In the genomic region with DNA sequence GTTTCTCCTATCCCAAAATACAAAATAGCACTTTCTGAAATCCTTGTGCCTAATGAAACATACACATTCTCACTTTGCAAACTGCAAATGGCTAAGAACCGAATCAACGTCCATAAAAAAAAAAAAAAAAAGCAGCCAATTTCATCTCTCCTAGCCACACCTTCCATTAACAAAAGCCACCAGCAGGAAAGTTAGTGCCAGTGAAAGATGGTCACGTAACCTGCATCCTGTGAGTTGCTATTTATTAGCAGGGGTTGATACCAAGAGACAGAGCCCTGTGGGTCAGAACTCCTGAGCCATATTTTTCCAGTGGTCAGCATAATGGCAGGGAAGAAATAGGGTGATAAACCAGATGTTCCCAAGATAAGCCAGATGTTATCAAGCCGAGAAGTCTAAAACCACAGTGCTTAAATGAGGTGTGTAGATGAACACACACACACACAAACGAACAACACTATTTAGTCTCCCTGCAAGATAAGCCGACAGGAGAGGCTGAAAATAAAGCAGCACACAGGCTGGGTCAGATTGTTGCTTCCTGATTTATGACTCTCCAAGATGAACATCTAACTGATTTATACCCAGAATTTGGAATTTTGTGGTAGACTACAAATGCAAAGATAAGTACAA, we compare ENCODE assay signal across 20 cellular contexts. TPM values are rescaled to one million over a fixed set of nuclear protein-coding genes. Genes with fewer than 3 reads are reported as not detected.
A peak's percentile ranks its signal among the peaks of the same experiment; 100 is the strongest.
DNase-seq lines count a peak whose midpoint lies in the region; ATAC-seq and TF ChIP-seq lines count a peak whose summit lies in the region.
"Had no signal": no experiment of that assay in that cellular context is flagged by ENCODE, and none has a peak within 500 bp of the region (broad histone marks: within the 10 kb centered on the region; RNA-seq: fewer than 3 reads in every experiment).

No MANE protein-coding gene starts in this region.

- H2AK5ac ChIP-seq in mesenchymal stem cell (ENCODE audit: low read length, severe bottlenecking), result peak overlapping the region; percentile 62

- in situ Hi-C loops in mammary epithelial cell (cut with MboI; ENCODE audit: low sequenced_read_pairs in 2 of 2), result no loop called here

- DNase-seq in MCF 10A (ENCODE audit: unreplicated experiment), result no peak
- DNase-seq in mammary epithelial cell, result no peak
- DNase-seq in endothelial cell (ENCODE audit: low spot score), result no peak
- DNase-seq in mesenchymal stem cell, result peak; percentile 37
- no peak for DNase-seq in thyroid gland
- DNase-seq in stimulated activated CD4-positive, alpha-beta T cell treated with anti-CD3 and anti-CD28 coated beads, Interleukin-12 subunit alpha, Interleukin-12 subunit beta, amount 100 ng/mL, for 4 hours, result no peak
- no peak for DNase-seq in Ammon's horn (ENCODE audit: low spot score)
- DNase-seq: activated CD4-positive, alpha-beta T cell treated with anti-CD3 and anti-CD28 coated beads for 36 hours; activated naive CD8-positive, alpha-beta T cell treated with anti-CD3 and anti-CD28 coated beads, Interleukin-2, amount 10 ng/mL, durations not matched to agents 7 days and 5 days; erythroblast; lower lobe of right lung; naive thymus-derived CD8-positive, alpha-beta T cell; NCI-H1930; NCI-H510A; RPMI8226; stimulated activated CD4-positive, alpha-beta T cell treated with anti-CD3 and anti-CD28 coated beads, Interleukin-4, amount 100 ng/mL, for 1 hour had no signal

- CTCF ChIA-PET in MCF 10A (lab: Yijun Ruan, JAX), result no interaction called here
- CTCF ChIA-PET in mammary epithelial cell (lab: Charles Lee; ENCODE audit: low non-redundant PET), result no interaction called here

- H3K4me2 ChIP-seq in mammary epithelial cell (ENCODE audit: insufficient read depth, low read depth, low read length) (no peak overlapping the region), mesenchymal stem cell (ENCODE audit: low read length, poor library complexity, severe bottlenecking) (no peak overlapping the region)

- no peak for TF ChIP-seq CTCF in MCF 10A (IDR thresholded peaks at IDR 0.05; ENCODE audit: unreplicated experiment)
- TF ChIP-seq CTCF in mammary epithelial cell (conservative IDR thresholded peaks at IDR 0.05 in 1 of 2, IDR thresholded peaks at IDR 0.05 in 1 of 2; ENCODE audit: extremely low read depth in 1 of 2, insufficient read depth in 1 of 2, low read depth in 1 of 2, low read length in 2 of 2), result no peak
- TF ChIP-seq CTCF in endothelial cell (IDR thresholded peaks at IDR 0.05; ENCODE audit: unreplicated experiment), result no peak
- TF ChIP-seq CTCF in thyroid gland (IDR thresholded peaks at IDR 0.05), result no peak

- POLR2A ChIA-PET in MCF 10A (lab: Yijun Ruan, JAX), result no interaction called here

- H3K4me1 Mint-ChIP-seq in MCF 10A (ENCODE audit: insufficient read depth, unreplicated experiment) (peaks cover 32% of the 10 kb centered on the region), endothelial cell (ENCODE audit: unreplicated experiment) (peaks cover 38% of the 10 kb centered on the region)
- H3K4me1 Mint-ChIP-seq: activated CD4-positive, alpha-beta T cell treated with anti-CD3 and anti-CD28 coated beads for 36 hours; activated naive CD8-positive, alpha-beta T cell treated with anti-CD3 and anti-CD28 coated beads, Interleukin-2, amount 10 ng/mL, durations not matched to agents 7 days and 5 days; naive thymus-derived CD8-positive, alpha-beta T cell had no signal

- no peaks in the 10 kb centered on the region for H3K79me1 ChIP-seq in mesenchymal stem cell (replicated peaks; ENCODE audit: low read length, poor library complexity, severe bottlenecking)

- peaks cover 4% of the 10 kb centered on the region for H3K4me1 ChIP-seq in mammary epithelial cell (ENCODE audit: insufficient read depth, low read length)
- peaks cover 3% of the 10 kb centered on the region for H3K4me1 ChIP-seq in mesenchymal stem cell (ENCODE audit: control insufficient read depth, insufficient read depth, low read depth, low read length)
- peaks cover 48 to 58% of the 10 kb centered on the region in 2 donors for H3K4me1 ChIP-seq in thyroid gland
- H3K4me1 ChIP-seq: HAP-1 had no signal

- H4K91ac ChIP-seq in mesenchymal stem cell (ENCODE audit: low read length), result no peak overlapping the region

- no peak overlapping the region for H4K8ac ChIP-seq in mesenchymal stem cell (ENCODE audit: low read length)

- intact Hi-C loops in MCF 10A (cut with micrococcal nuclease), result no loop called here
- intact Hi-C loops in mammary epithelial cell (cut with micrococcal nuclease), result no loop called here
- intact Hi-C loops in thyroid gland (cut with DNase I), result no loop called here

- WGBS in mammary epithelial cell (ENCODE audit: low coverage, missing lambda C conversion rate), result 83% methylated on average over 6 of the region's 6 CpGs
- 34% methylated on average over 4 of the region's 6 CpGs for WGBS in mesenchymal stem cell
- WGBS in thyroid gland, 2 donors, result 78 to 83% methylated on average over 6 of the region's 6 CpGs

- no peaks in the 10 kb centered on the region for H3K36me3 ChIP-seq in mammary epithelial cell (ENCODE audit: insufficient read depth, low read length)
- H3K36me3 ChIP-seq in mesenchymal stem cell (ENCODE audit: control insufficient read depth in 1 of 2, insufficient read depth in 2 of 2, low read depth in 1 of 2, low read length in 2 of 2), result no peaks in the 10 kb centered on the region
- no peaks in the 10 kb centered on the region for H3K36me3 ChIP-seq in thyroid gland
- H3K36me3 ChIP-seq: HAP-1, lower lobe of right lung, ovary had no signal

- no peak for TF ChIP-seq POLR2A in thyroid gland (IDR thresholded peaks at IDR 0.05)

- H3K36me3 Mint-ChIP-seq in MCF 10A (ENCODE audit: insufficient read depth, unreplicated experiment) (no peaks in the 10 kb centered on the region), endothelial cell (ENCODE audit: low read depth, unreplicated experiment) (no peaks in the 10 kb centered on the region)
- H3K36me3 Mint-ChIP-seq: activated naive CD8-positive, alpha-beta T cell treated with anti-CD3 and anti-CD28 coated beads, Interleukin-2, amount 10 ng/mL, durations not matched to agents 7 days and 5 days; naive thymus-derived CD8-positive, alpha-beta T cell had no signal

- H3K23ac ChIP-seq in mesenchymal stem cell (ENCODE audit: low read length in 2 of 2), result peak overlapping the region in 1 of 2 experiments; percentile 22

- ATAC-seq in GM21717 (IDR thresholded peaks at IDR 0.05; ENCODE audit: unreplicated experiment), result no peak
- ATAC-seq: activated CD4-positive, alpha-beta T cell treated with anti-CD3 and anti-CD28 coated beads for 36 hours; naive thymus-derived CD8-positive, alpha-beta T cell had no signal

- H3K27ac ChIP-seq in mammary epithelial cell (ENCODE audit: insufficient read depth, low read depth, low read length), result no peak overlapping the region
- H3K27ac ChIP-seq in mesenchymal stem cell (ENCODE audit: low read length, poor library complexity, severe bottlenecking), result no peak overlapping the region
- H3K27ac ChIP-seq in thyroid gland, result peak overlapping the region in 2 of 3 donors; percentile 36 to 98
- H3K27ac ChIP-seq: HL-60, lower lobe of right lung, ovary had no signal

- H2AFZ ChIP-seq in mammary epithelial cell (ENCODE audit: low read depth, low read length), result no peak overlapping the region
- H2AFZ ChIP-seq in mesenchymal stem cell (ENCODE audit: low read depth, low read length), result no peak overlapping the region

- no peaks in the 10 kb centered on the region for H3K79me2 ChIP-seq in mammary epithelial cell (ENCODE audit: insufficient read depth, low read length)

- H2BK5ac ChIP-seq in mesenchymal stem cell (ENCODE audit: low read depth, low read length, poor library complexity, severe bottlenecking), result no peak overlapping the region

- H2BK120ac ChIP-seq in mesenchymal stem cell (ENCODE audit: low read depth, low read length), result no peak overlapping the region

- dilution Hi-C loops in mammary epithelial cell (cut with HindIII; ENCODE audit: low sequenced_read_pairs), result no loop called here

- H3K9ac ChIP-seq in mammary epithelial cell (ENCODE audit: insufficient read depth, low read length) (no peak overlapping the region), mesenchymal stem cell (ENCODE audit: low read length) (no peak overlapping the region)

- no peak overlapping the region for H2BK15ac ChIP-seq in mesenchymal stem cell (ENCODE audit: low read depth, poor library complexity, severe bottlenecking)

- no TSS peak for BruUV-seq in MCF 10A (replicated peaks; lab: Mats Ljungman, UMichigan)
- no TSS peak for BruUV-seq in mammary epithelial cell (replicated peaks; lab: Mats Ljungman, UMichigan)

- H3K9me3 Mint-ChIP-seq in MCF 10A (ENCODE audit: unreplicated experiment), result no peaks in the 10 kb centered on the region
- no peaks in the 10 kb centered on the region for H3K9me3 Mint-ChIP-seq in endothelial cell (ENCODE audit: unreplicated experiment)
- H3K9me3 Mint-ChIP-seq: activated naive CD8-positive, alpha-beta T cell treated with anti-CD3 and anti-CD28 coated beads, Interleukin-2, amount 10 ng/mL, durations not matched to agents 7 days and 5 days had no signal

- H3K4me3 Mint-ChIP-seq in MCF 10A (ENCODE audit: unreplicated experiment), result no peak overlapping the region
- peak overlapping the region; percentile 54 for H3K4me3 Mint-ChIP-seq in endothelial cell (ENCODE audit: unreplicated experiment)
- H3K4me3 Mint-ChIP-seq: activated CD4-positive, alpha-beta T cell treated with anti-CD3 and anti-CD28 coated beads for 36 hours; activated naive CD8-positive, alpha-beta T cell treated with anti-CD3 and anti-CD28 coated beads, Interleukin-2, amount 10 ng/mL, durations not matched to agents 7 days and 5 days; naive thymus-derived CD8-positive, alpha-beta T cell had no signal

- peak overlapping the region in 1 of 2 experiments; percentile 42 for H2BK12ac ChIP-seq in mesenchymal stem cell (ENCODE audit: low read length in 2 of 2)

- no peak overlapping the region for H3K4ac ChIP-seq in mesenchymal stem cell (ENCODE audit: low read depth in 1 of 2, low read length in 2 of 2)

- H4K20me1 ChIP-seq in mammary epithelial cell (ENCODE audit: insufficient read depth, low read length), result no peaks in the 10 kb centered on the region

- no peak overlapping the region for H3K4me3 ChIP-seq in mammary epithelial cell (replicated peaks in 1 of 3; ENCODE audit: insufficient read depth in 1 of 3, low read depth in 2 of 3, low read length in 3 of 3)
- H3K4me3 ChIP-seq in mesenchymal stem cell (ENCODE audit: insufficient read depth in 1 of 2, low read depth in 1 of 2, low read length in 2 of 2), result no peak overlapping the region
- no peak overlapping the region for H3K4me3 ChIP-seq in thyroid gland (replicated peaks in 1 of 3)
- H3K4me3 ChIP-seq: HAP-1, lower lobe of right lung, ovary had no signal

- H3K14ac ChIP-seq in mesenchymal stem cell (ENCODE audit: low read length in 2 of 2), result no peak overlapping the region

- H3K18ac ChIP-seq in mesenchymal stem cell (ENCODE audit: low read depth in 1 of 2, low read length in 2 of 2), result peak overlapping the region; percentile 3 to 18

- H3K27ac Mint-ChIP-seq in MCF 10A (ENCODE audit: low read depth, unreplicated experiment), result peak overlapping the region; percentile 23
- no peak overlapping the region for H3K27ac Mint-ChIP-seq in endothelial cell (ENCODE audit: unreplicated experiment)
- H3K27ac Mint-ChIP-seq: activated CD4-positive, alpha-beta T cell treated with anti-CD3 and anti-CD28 coated beads for 36 hours; activated naive CD8-positive, alpha-beta T cell treated with anti-CD3 and anti-CD28 coated beads, Interleukin-2, amount 10 ng/mL, durations not matched to agents 7 days and 5 days; naive thymus-derived CD8-positive, alpha-beta T cell had no signal

- H3K27me3 ChIP-seq in mammary epithelial cell (ENCODE audit: insufficient read depth, low read length) (no peaks in the 10 kb centered on the region), mesenchymal stem cell (ENCODE audit: control insufficient read depth in 1 of 2, insufficient read depth in 1 of 2, low read length in 2 of 2) (no peaks in the 10 kb centered on the region), thyroid gland (no peaks in the 10 kb centered on the region)
- H3K27me3 ChIP-seq: ovary had no signal

- H3K9me3 ChIP-seq in mammary epithelial cell (replicated peaks; ENCODE audit: insufficient read depth, low read length) (no peaks in the 10 kb centered on the region), mesenchymal stem cell (ENCODE audit: control insufficient read depth, low read length) (no peaks in the 10 kb centered on the region), thyroid gland (no peaks in the 10 kb centered on the region)
- H3K9me3 ChIP-seq: HAP-1, lower lobe of right lung, ovary had no signal

- H3K27me3 Mint-ChIP-seq in MCF 10A (ENCODE audit: insufficient read depth, unreplicated experiment) (no peaks in the 10 kb centered on the region), endothelial cell (ENCODE audit: unreplicated experiment) (no peaks in the 10 kb centered on the region)
- H3K27me3 Mint-ChIP-seq: activated naive CD8-positive, alpha-beta T cell treated with anti-CD3 and anti-CD28 coated beads, Interleukin-2, amount 10 ng/mL, durations not matched to agents 7 days and 5 days had no signal

RNA-seq across cellular contexts. Expression of a gene that starts 11.5 kb away (rescaled TPM):
- total RNA-seq in MCF 10A (2022) (0.12 and 0.49 TPM in 2 replicates), mammary epithelial cell (1 to 10 TPM in 1 of 2 donors, not detected in 1; 5.3 TPM), endothelial cell (ENCODE audit: unreplicated experiment) (11.4 TPM), thyroid gland (100 to 1,000 TPM in 2 of 4 donors, 10 to 100 TPM in 2; 58.5 to 128 (median 96.2) TPM)
- polyA plus RNA-seq in mammary epithelial cell, result 0.09 TPM
- polyA minus RNA-seq in mammary epithelial cell, result not detected
- 1.0 TPM for polyA plus RNA-seq in mesenchymal stem cell (2013, experiment 1 of 2)
- polyA plus RNA-seq in mesenchymal stem cell (2013, experiment 2 of 2), result 1.7 TPM
- total RNA-seq: activated CD4-positive, alpha-beta T cell treated with anti-CD3 and anti-CD28 coated beads for 36 hours; activated naive CD8-positive, alpha-beta T cell treated with anti-CD3 and anti-CD28 coated beads, Interleukin-2, amount 10 ng/mL, durations not matched to agents 7 days and 5 days; naive thymus-derived CD8-positive, alpha-beta T cell had no signal
- polyA plus RNA-seq: naive thymus-derived CD8-positive, alpha-beta T cell had no signal

Comparison
In these comparisons a context has a peak if more than half of its experiments do, and no peak if none do; other contexts are left out.
1. H3K27ac ChIP-seq: peak in thyroid gland (2 of 3); none in mammary epithelial cell (single experiment) and mesenchymal stem cell (single experiment).